In the genomic region with DNA sequence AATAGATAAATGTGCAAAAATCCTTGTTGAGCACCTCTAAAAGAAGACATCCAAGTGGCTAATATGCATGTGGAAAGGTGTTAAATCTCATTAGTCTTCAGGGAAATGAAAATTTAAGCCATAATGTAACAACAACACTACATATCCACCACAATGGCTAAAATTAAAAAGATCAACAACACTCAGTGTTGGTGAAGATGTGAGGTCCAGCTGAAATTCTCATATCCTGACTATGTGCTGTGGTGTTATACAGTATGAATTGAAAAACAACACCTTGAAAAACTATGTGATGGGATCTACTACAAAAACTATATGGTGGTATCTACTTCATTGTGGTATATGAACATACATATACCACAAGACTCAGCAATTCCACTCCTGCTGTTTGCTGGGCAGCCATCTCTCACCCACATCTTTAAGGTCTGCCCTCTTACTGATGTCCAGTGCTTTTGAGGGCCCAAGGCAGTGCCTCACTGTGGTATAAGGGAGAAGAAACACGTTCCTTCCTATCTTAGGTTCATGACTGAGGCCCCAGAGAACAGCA, we compare ENCODE assay signal across 36 cellular contexts.
"Had no signal": no experiment of that assay in that cellular context is flagged by ENCODE, and none has a peak within 500 bp of the region (broad histone marks: within the 10 kb centered on the region; RNA-seq: fewer than 3 reads in every experiment).

No MANE protein-coding gene starts in this region.

- H3K27me3 ChIP-seq: ascending aorta, cardiac muscle cell, MG63 had no signal

- H3K4me3 ChIP-seq: ascending aorta, cardiac muscle cell, MG63, PC-9 had no signal

- H3K27me3 Mint-ChIP-seq: activated B cell treated with CpG ODN at 0.5 μM for 24 hours; activated CD8-positive, alpha-beta T cell treated with anti-CD3 and anti-CD28 coated beads for 36 hours; activated naive CD4-positive, alpha-beta T cell treated with anti-CD3 and anti-CD28 coated beads, Interleukin-2, amount 50 U/mL, for 24 hours; activated naive CD8-positive, alpha-beta T cell treated with anti-CD3 and anti-CD28 coated beads, Interleukin-2, amount 10 ng/mL, durations not matched to agents 7 days and 5 days had no signal

- H3K4me1 ChIP-seq: ascending aorta had no signal

- H3K27ac ChIP-seq: ascending aorta, cardiac muscle cell, PC-9, RWPE1, VCaP had no signal

- H3K4me1 Mint-ChIP-seq: activated naive CD8-positive, alpha-beta T cell treated with anti-CD3 and anti-CD28 coated beads, Interleukin-2, amount 10 ng/mL, durations not matched to agents 7 days and 5 days had no signal

- H2AFZ ChIP-seq: PC-9 had no signal

- H3K27ac Mint-ChIP-seq: activated B cell treated with CpG ODN at 0.5 μM for 24 hours; activated CD8-positive, alpha-beta T cell treated with anti-CD3 and anti-CD28 coated beads for 36 hours; activated naive CD4-positive, alpha-beta T cell treated with anti-CD3 and anti-CD28 coated beads, Interleukin-2, amount 50 U/mL, for 24 hours; activated naive CD8-positive, alpha-beta T cell treated with anti-CD3 and anti-CD28 coated beads, Interleukin-2, amount 10 ng/mL, durations not matched to agents 7 days and 5 days; activated T-helper 2 cell treated with anti-CD3 and anti-CD28 coated beads, Interferon-gamma antibody, Interleukin-2, Interleukin-4, amounts not matched to agents 10 μg/mL and 5 μg/mL and 100 μg/mL, durations not matched to agents 14 hours and 24 hours and 36 hours had no signal

- H3K4me2 ChIP-seq: PC-9 had no signal

- H3K36me3 ChIP-seq: ascending aorta, cardiac muscle cell, MG63 had no signal

- DNase-seq: activated B cell treated with CpG ODN at 0.5 μM for 24 hours; activated CD4-positive, alpha-beta T cell treated with anti-CD3 and anti-CD28 coated beads for 48 hours; activated CD4-positive, alpha-beta T cell treated with anti-CD3 and anti-CD28 coated beads, Interleukin-2, amount 50 U/mL, for 4 hours; activated CD4-positive, CD25-positive, alpha-beta regulatory T cell treated with anti-CD3 and anti-CD28 coated beads, Interleukin-2, amount 50 U/mL, for 72 hours; activated CD8-positive, alpha-beta T cell treated with anti-CD3 and anti-CD28 coated beads for 36 hours; activated gamma-delta T cell; activated naive CD4-positive, alpha-beta T cell treated with Interleukin-2 at 50 U/mL for 16 hours; activated naive CD8-positive, alpha-beta T cell treated with anti-CD3 and anti-CD28 coated beads, Interleukin-2, amount 10 ng/mL, durations not matched to agents 7 days and 5 days; activated T-cell treated with anti-CD3 and anti-CD28 coated beads, Interleukin-2, amount 50 U/mL, for 1 hour; amygdala; Kasumi-1; KG1; MG63; NCI-H1048; NCI-H1105 treated with DMSO at 0.1 percent for 48 hours; NCI-H1436; NCI-H1694; NCI-H1930; NCI-H2081 treated with DMSO at 0.1 percent for 48 hours; NCI-H345; NCI-H510A; NCI-H526; NCI-H748 treated with DMSO at 0.1 percent for 48 hours; NK-92 treated with Interleukin-12 subunit alpha and Interleukin-12 subunit beta, amount 100 ng/mL, for 24 hours; PC-9; Right ventricle myocardium superior; SW 1271; T-helper 1 cell; T-helper 2 cell; T-helper 9 cell had no signal

- H3K4me3 Mint-ChIP-seq: activated B cell treated with CpG ODN at 0.5 μM for 24 hours; activated CD8-positive, alpha-beta T cell treated with anti-CD3 and anti-CD28 coated beads for 36 hours; activated naive CD4-positive, alpha-beta T cell treated with anti-CD3 and anti-CD28 coated beads, Interleukin-2, amount 50 U/mL, for 24 hours; activated naive CD8-positive, alpha-beta T cell treated with anti-CD3 and anti-CD28 coated beads, Interleukin-2, amount 10 ng/mL, durations not matched to agents 7 days and 5 days had no signal

- ATAC-seq: activated CD8-positive, alpha-beta T cell treated with anti-CD3 and anti-CD28 coated beads for 36 hours had no signal
